26 cellular contexts compared by ENCODE assay signal in the genomic region with DNA sequence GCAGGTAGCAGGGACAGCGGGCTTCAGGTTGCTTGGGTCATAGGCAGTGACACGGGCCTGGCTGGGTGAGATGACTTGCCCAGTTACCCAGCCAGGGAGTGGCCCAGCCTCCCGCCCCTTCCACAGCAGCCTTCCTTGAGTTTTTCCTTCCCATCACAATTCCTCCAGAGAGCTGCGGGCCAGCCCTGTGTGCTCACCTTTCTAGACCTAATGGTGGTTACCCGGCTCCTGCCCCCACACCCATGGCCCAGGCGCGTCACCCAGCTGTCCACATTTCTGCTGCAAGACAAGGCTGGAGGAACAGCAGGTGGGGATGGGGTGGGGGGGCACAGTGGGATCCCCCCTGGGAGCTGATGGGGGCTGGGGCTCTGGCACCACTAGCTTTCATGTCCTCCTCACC.
"Had no signal": no experiment of that assay in that cellular context is flagged by ENCODE, and none has a peak within 500 bp of the region (broad histone marks: within the 10 kb centered on the region; RNA-seq: fewer than 3 reads in every experiment).

No MANE protein-coding gene starts in this region.

- FAIRE-seq: endothelial cell of umbilical vein, islet of Langerhans had no signal

- ATAC-seq: activated CD4-positive, alpha-beta T cell treated with anti-CD3 and anti-CD28 coated beads for 36 hours; activated T-cell treated with anti-CD3 and anti-CD28 coated beads, Interleukin-2, amount 50 U/mL, for 72 hours; effector memory CD8-positive, alpha-beta T cell; esophagus mucosa; naive thymus-derived CD4-positive, alpha-beta T cell; psoas muscle; stimulated activated naive CD8-positive, alpha-beta T cell treated with anti-CD3 and anti-CD28 coated beads, Interleukin-15, Interleukin-2, amounts not matched to agents 100 U/mL and 50 U/mL, for 24 hours had no signal

- DNase-seq: activated CD4-positive, alpha-beta T cell treated with anti-CD3 and anti-CD28 coated beads for 36 hours; activated CD4-positive, CD25-positive, alpha-beta regulatory T cell; activated naive CD4-positive, alpha-beta T cell treated with Interleukin-2 at 50 U/mL for 16 hours; activated naive CD8-positive, alpha-beta T cell treated with anti-CD3 and anti-CD28 coated beads, Interleukin-2, amount 10 ng/mL, durations not matched to agents 7 days and 5 days; activated T-cell treated with anti-CD3 and anti-CD28 coated beads for 4 hours; activated T-cell treated with anti-CD3 and anti-CD28 coated beads, Interleukin-2, amount 50 U/mL, for 72 hours; cerebellar nuclear complex; effector memory CD8-positive, alpha-beta T cell; foreskin melanocyte; midbrain; naive thymus-derived CD4-positive, alpha-beta T cell; nucleus accumbens; stimulated activated CD4-positive, alpha-beta T cell treated with anti-CD3 and anti-CD28 coated beads, Interleukin-2, amount 100 ng/mL, for 48 hours; stimulated activated naive CD8-positive, alpha-beta T cell treated with anti-CD3 and anti-CD28 coated beads, Interleukin-15, Interleukin-2, amounts not matched to agents 100 U/mL and 50 U/mL, for 24 hours; T-helper 1 cell; upper lobe of left lung had no signal

- H3K27me3 ChIP-seq: ascending aorta, upper lobe of left lung, vagina had no signal

- H3K36me3 ChIP-seq: ascending aorta, cardiac muscle cell, upper lobe of left lung, vagina had no signal

- H3K4me1 ChIP-seq: parathyroid adenoma, psoas muscle, upper lobe of left lung had no signal

- H3K79me2 ChIP-seq: parathyroid adenoma had no signal

- H3K9ac ChIP-seq: parathyroid adenoma had no signal

- H3K9me3 ChIP-seq: ascending aorta, psoas muscle, upper lobe of left lung, vagina had no signal

- H2AFZ ChIP-seq: parathyroid adenoma had no signal

- H3K4me3 ChIP-seq: ascending aorta, cardiac muscle cell, coronary artery, dorsolateral prefrontal cortex, psoas muscle, upper lobe of left lung, vagina had no signal

- H3K27ac ChIP-seq: cardiac muscle cell, coronary artery, dorsolateral prefrontal cortex, parathyroid adenoma, psoas muscle, upper lobe of left lung, vagina had no signal
